ENCODE assay signal across 14 cellular contexts in genomic region chr1:94743866-94744265, GRCh38.
DNase-seq lines count a peak whose midpoint lies in the region; ATAC-seq and TF ChIP-seq lines count a peak whose summit lies in the region.
"Had no signal": no experiment of that assay in that cellular context is flagged by ENCODE, and none has a peak within 500 bp of the region (broad histone marks: within the 10 kb centered on the region; RNA-seq: fewer than 3 reads in every experiment).

No MANE protein-coding gene starts in this region.

- peak overlapping the region; percentile 94 for H3K27ac ChIP-seq in VCaP
- H3K27ac ChIP-seq: skin epidermis had no signal

- H3K9me3 Mint-ChIP-seq in glutamatergic neuron (ENCODE audit: unreplicated experiment), result peaks cover 8% of the 10 kb centered on the region

- ATAC-seq in T-helper 17 cell (no peak), GM21447 (IDR thresholded peaks at IDR 0.05; ENCODE audit: unreplicated experiment) (no peak)
- ATAC-seq: T-cell had no signal

- H3K9me3 ChIP-seq in T-helper 17 cell (ENCODE audit: control insufficient read depth, low read length, poor library complexity, severe bottlenecking), result no peaks in the 10 kb centered on the region

- peak; percentile 59 for DNase-seq in DMS 273 (lab: John Stamatoyannopoulos, UW; ENCODE audit: unreplicated experiment)
- DNase-seq in DMS 273 treated with DMSO at 0.1 percent for 48 hours (lab: John Stamatoyannopoulos, UW), result no peak
- DNase-seq in glutamatergic neuron, result no peak
- peak; percentile 38 for DNase-seq in superior temporal gyrus (ENCODE audit: extremely low spot score)
- no peak for DNase-seq in T-helper 17 cell
- DNase-seq in CD1c-positive myeloid dendritic cell (ENCODE audit: extremely low spot score), result no peak
- DNase-seq: activated CD4-positive, alpha-beta T cell treated with anti-CD3 and anti-CD28 coated beads for 4 hours; COR-L47; naive B cell; NCI-H1417 treated with DMSO at 0.1 percent for 48 hours; T-cell had no signal

- H3K27ac Mint-ChIP-seq in glutamatergic neuron (ENCODE audit: unreplicated experiment), result peak overlapping the region; percentile 80
- H3K27ac Mint-ChIP-seq in T-helper 17 cell, result no peak overlapping the region
- H3K27ac Mint-ChIP-seq: naive B cell, T-cell had no signal

- peaks cover 4% of the 10 kb centered on the region for H3K27me3 Mint-ChIP-seq in glutamatergic neuron (ENCODE audit: unreplicated experiment)
- H3K27me3 Mint-ChIP-seq in T-helper 17 cell, result peaks cover 15% of the 10 kb centered on the region

- H3K4me3 Mint-ChIP-seq in glutamatergic neuron (ENCODE audit: unreplicated experiment) (no peak overlapping the region), T-helper 17 cell (no peak overlapping the region)
- H3K4me3 Mint-ChIP-seq: naive B cell, T-cell had no signal

- peaks cover 50% of the 10 kb centered on the region for H3K4me1 Mint-ChIP-seq in glutamatergic neuron (ENCODE audit: low read depth, unreplicated experiment)
- H3K4me1 Mint-ChIP-seq in T-helper 17 cell, result no peaks in the 10 kb centered on the region

- TF ChIP-seq CTCF in VCaP (conservative IDR thresholded peaks at IDR 0.05) (no peak), glutamatergic neuron (IDR thresholded peaks at IDR 0.05; ENCODE audit: partially characterized antibody, unreplicated experiment) (no peak)

- H3K36me3 Mint-ChIP-seq in glutamatergic neuron (ENCODE audit: unreplicated experiment), result peaks cover 5% of the 10 kb centered on the region
- peaks cover 2% of the 10 kb centered on the region for H3K36me3 Mint-ChIP-seq in T-helper 17 cell (ENCODE audit: low read depth)
- H3K36me3 Mint-ChIP-seq: naive B cell, T-cell had no signal

Comparison
In these comparisons a context has a peak if more than half of its experiments do, and no peak if none do; other contexts are left out.
1. DNase-seq: peak in DMS 273 (single experiment) and superior temporal gyrus (single experiment); none in DMS 273 treated with DMSO at 0.1 percent for 48 hours (single experiment), glutamatergic neuron (single experiment), T-helper 17 cell (0 of 3) and CD1c-positive myeloid dendritic cell (single experiment).